21 cellular contexts compared by ENCODE assay signal in the genomic region with DNA sequence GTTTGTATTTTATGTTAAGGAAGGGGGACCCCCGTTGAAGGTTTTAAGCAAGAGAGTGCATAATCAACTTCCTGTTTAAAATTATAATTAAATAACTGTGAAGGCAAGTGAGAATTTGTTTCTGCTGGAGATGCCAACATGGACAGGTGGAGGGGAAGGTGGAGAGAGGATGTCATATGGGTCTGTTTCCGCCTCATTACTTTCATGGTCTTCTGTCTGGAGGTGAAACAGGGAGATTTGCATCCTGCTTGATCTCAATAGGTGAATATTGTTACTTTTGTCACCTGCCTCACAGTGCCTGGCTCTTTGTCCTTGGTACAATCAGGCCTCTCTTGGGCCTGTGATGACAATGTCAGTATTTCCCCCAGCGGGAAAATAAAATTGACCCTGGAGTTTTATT.
"Had no signal": no experiment of that assay in that cellular context is flagged by ENCODE, and none has a peak within 500 bp of the region (broad histone marks: within the 10 kb centered on the region; RNA-seq: fewer than 3 reads in every experiment).

No MANE protein-coding gene starts in this region.

- H3K9me3 ChIP-seq: colonic mucosa, left lung, lower lobe of right lung, mucosa of descending colon, right lobe of liver had no signal

- H3K36me3 ChIP-seq: colonic mucosa, left lung, lower lobe of right lung, right lobe of liver, tibial nerve had no signal

- DNase-seq: activated B cell treated with CpG ODN at 0.5 μM for 24 hours; activated CD4-positive, alpha-beta T cell treated with anti-CD3 and anti-CD28 coated beads, Interleukin-2, amount 50 U/mL, for 1 hour; activated CD8-positive, alpha-beta T cell treated with anti-CD3 and anti-CD28 coated beads for 36 hours; activated gamma-delta T cell treated with Interleukin-2 at 50 U/mL for 16 hours; activated T-cell treated with anti-CD3 and anti-CD28 coated beads, Interleukin-2, amount 50 U/mL, for 4 hours; anterior cingulate cortex; colonic mucosa; effector memory CD4-positive, alpha-beta T cell; kidney glomerular epithelial cell; left lung; lower lobe of right lung; mesenchymal stem cell; mucosa of descending colon; posterior cingulate gyrus; right lobe of liver; stimulated activated CD4-positive, alpha-beta T cell treated with anti-CD3 and anti-CD28 coated beads, Interleukin-2, amount 100 ng/mL, for 48 hours; stimulated activated naive CD4-positive, alpha-beta T cell treated with Interleukin-2 at 50 U/mL for 16 hours; T-helper 2 cell had no signal

- H3K4me1 ChIP-seq: colonic mucosa, left lung, lower lobe of right lung, right lobe of liver had no signal

- H3K4me3 ChIP-seq: colonic mucosa, left lung, lower lobe of right lung, mucosa of descending colon, right lobe of liver, tibial nerve had no signal

- H3K27ac ChIP-seq: colonic mucosa, left lung, lower lobe of right lung, right lobe of liver, tibial nerve had no signal

- FAIRE-seq: bronchial epithelial cell, urothelium cell line had no signal

- H3K27me3 ChIP-seq: colonic mucosa, left lung, right lobe of liver, tibial nerve had no signal
